Comparison of ENCODE assay signal across 13 cellular contexts in genomic region chr16:48367443-48368049, GRCh38. TPM values are rescaled to one million over a fixed set of nuclear protein-coding genes. Genes with fewer than 3 reads are reported as not detected.
DNase-seq lines count a peak whose midpoint lies in the region; ATAC-seq, FAIRE-seq and TF ChIP-seq lines count a peak whose summit lies in the region.
"Had no signal": no experiment of that assay in that cellular context is flagged by ENCODE, and none has a peak within 500 bp of the region (broad histone marks: within the 10 kb centered on the region; RNA-seq: fewer than 3 reads in every experiment).

No MANE protein-coding gene starts in this region.

- CTCF ChIA-PET in CD4-positive, alpha-beta T cell (lab: Charles Lee) = interaction anchor here (0.9 to 4.8 kb wide), 5 partner anchors 8 to 256 kb away, joined by 3 to 28 read pairs (median 6); no protein-coding TSS in a partner anchor
- CTCF ChIA-PET in HEK293 (lab: Yijun Ruan, JAX) = interaction anchor here (0.6 to 1.2 kb wide), 3 partner anchors 15 to 255 kb away, joined by 4 to 6 read pairs (median 5); no protein-coding TSS in a partner anchor
- CTCF ChIA-PET in naive thymus-derived CD4-positive, alpha-beta T cell (lab: Charles Lee) = interaction anchor here (0.7 to 2.5 kb wide), 5 partner anchors 13 to 263 kb away, joined by 3 to 17 read pairs (median 4); partner anchors contain the start of gene N4BP1

- H3K36me3 Mint-ChIP-seq in CD4-positive, alpha-beta T cell (ENCODE audit: low read depth) = peaks cover 6% of the 10 kb centered on the region
- no peaks in the 10 kb centered on the region for H3K36me3 Mint-ChIP-seq in activated naive CD4-positive, alpha-beta T cell treated with anti-CD3 and anti-CD28 coated beads, Interleukin-2, amount 50 U/mL, for 72 hours
- H3K36me3 Mint-ChIP-seq in naive thymus-derived CD4-positive, alpha-beta T cell = no peaks in the 10 kb centered on the region

- intact Hi-C loops in CD4-positive, alpha-beta T cell (cut with DNase I, micrococcal nuclease) = loop anchor here (2.0 kb wide), 1 partner anchor 17 kb away; the partner anchor contains the start of gene SIAH1 (in 2 of the 2)
- intact Hi-C loops in naive thymus-derived CD4-positive, alpha-beta T cell (cut with micrococcal nuclease) = loop anchor here (2.0 to 10.0 kb wide), 5 partner anchors 49 to 1395 kb away; partner anchors contain the start of genes DNAJA2 (in 2 of the 2), ABCC11 (in 1 of the 2), ITFG1 (in 1 of the 2) and NETO2 (in 1 of the 2)
- intact Hi-C loops in pancreas (cut with DNase I) = no loop called here

- no peak for FAIRE-seq in pancreas (lab: Jason Lieb, UNC)

- H3K4me1 Mint-ChIP-seq in CD4-positive, alpha-beta T cell (ENCODE audit: low read depth) = peaks cover 65% of the 10 kb centered on the region
- H3K4me1 Mint-ChIP-seq in naive thymus-derived CD4-positive, alpha-beta T cell = peaks cover 28 to 76% (median 62%) of the 10 kb centered on the region in 7 donors

- H3K4me1 ChIP-seq in HEK293 (ENCODE audit: control insufficient read depth, insufficient read depth, low read length) (peaks cover 32% of the 10 kb centered on the region), pancreas (peaks cover 9 to 46% (median 19%) of the 10 kb centered on the region in 3 donors)
- peaks cover 14 to 15% of the 10 kb centered on the region in 2 donors for H3K4me1 ChIP-seq in naive thymus-derived CD4-positive, alpha-beta T cell (ENCODE audit: control insufficient read depth in 2 of 2, insufficient read depth in 2 of 2, low read length in 2 of 2)

- TF ChIP-seq CTCF in CD4-positive, alpha-beta T cell (IDR thresholded peaks at IDR 0.05) = no peak
- TF ChIP-seq CTCF in HEK293 (tag by site-specific recombination; IDR thresholded peaks at IDR 0.05) (no peak), pancreas (IDR thresholded peaks at IDR 0.05) (no peak)

- H3K4me3 Mint-ChIP-seq in CD4-positive, alpha-beta T cell = no peak overlapping the region
- peak overlapping the region in 5 of 10 donors; percentile 33 to 98 (median 91) for H3K4me3 Mint-ChIP-seq in naive thymus-derived CD4-positive, alpha-beta T cell

- H3K9me3 Mint-ChIP-seq in CD4-positive, alpha-beta T cell = no peaks in the 10 kb centered on the region
- no peaks in the 10 kb centered on the region for H3K9me3 Mint-ChIP-seq in activated naive CD4-positive, alpha-beta T cell treated with anti-CD3 and anti-CD28 coated beads, Interleukin-2, amount 50 U/mL, for 72 hours
- no peaks in the 10 kb centered on the region for H3K9me3 Mint-ChIP-seq in naive thymus-derived CD4-positive, alpha-beta T cell

- H3K9me3 ChIP-seq in CD4-positive, alpha-beta T cell (ENCODE audit: control insufficient read depth, low read length) = no peaks in the 10 kb centered on the region
- H3K9me3 ChIP-seq in HEK293 (ENCODE audit: control insufficient read depth, insufficient read depth, low read depth, low read length) = no peaks in the 10 kb centered on the region
- no peaks in the 10 kb centered on the region for H3K9me3 ChIP-seq in naive thymus-derived CD4-positive, alpha-beta T cell (ENCODE audit: control insufficient read depth in 2 of 3, low read length in 3 of 3)
- no peaks in the 10 kb centered on the region for H3K9me3 ChIP-seq in pancreas
- H3K9me3 ChIP-seq: mucosa of descending colon had no signal

- H3K27me3 Mint-ChIP-seq in CD4-positive, alpha-beta T cell = no peaks in the 10 kb centered on the region
- no peaks in the 10 kb centered on the region for H3K27me3 Mint-ChIP-seq in naive thymus-derived CD4-positive, alpha-beta T cell

- POLR2A ChIA-PET in CD4-positive, alpha-beta T cell (lab: Charles Lee) = interaction anchor here (1.0 to 6.4 kb wide), 5 partner anchors 12 to 256 kb away, joined by 3 to 118 read pairs (median 28); partner anchors contain the start of genes N4BP1 and SIAH1
- POLR2A ChIA-PET in HEK293 (lab: Yijun Ruan, JAX) = interaction anchor here (2.2 to 2.8 kb wide), 2 partner anchors 12 to 17 kb away, joined by 7 to 31 read pairs; partner anchors contain the start of gene SIAH1
- POLR2A ChIA-PET in naive thymus-derived CD4-positive, alpha-beta T cell (lab: Charles Lee) = interaction anchor here (1.3 to 4.2 kb wide), 4 partner anchors 11 to 17 kb away, joined by 3 to 50 read pairs (median 8); partner anchors contain the start of gene SIAH1

- H3K36me3 ChIP-seq in HEK293 (ENCODE audit: control insufficient read depth in 2 of 2, insufficient read depth in 1 of 2, low read length in 2 of 2) (no peaks in the 10 kb centered on the region), pancreas (no peaks in the 10 kb centered on the region)
- H3K36me3 ChIP-seq in naive thymus-derived CD4-positive, alpha-beta T cell (ENCODE audit: control insufficient read depth in 2 of 3, insufficient read depth in 3 of 3, low read length in 3 of 3) = no peaks in the 10 kb centered on the region

- peak overlapping the region; percentile 98 for H3K27ac Mint-ChIP-seq in CD4-positive, alpha-beta T cell
- peak overlapping the region; percentile 90 to 93 for H3K27ac Mint-ChIP-seq in activated naive CD4-positive, alpha-beta T cell treated with anti-CD3 and anti-CD28 coated beads, Interleukin-2, amount 50 U/mL, for 72 hours
- peak overlapping the region in 8 of 9 donors; percentile 94 to 100 (median 98) for H3K27ac Mint-ChIP-seq in naive thymus-derived CD4-positive, alpha-beta T cell

- no peak for ATAC-seq in CD4-positive, alpha-beta T cell (ENCODE audit: poor library complexity)
- no peak for ATAC-seq in activated naive CD4-positive, alpha-beta T cell treated with anti-CD3 and anti-CD28 coated beads, Interleukin-2, amount 50 U/mL, for 72 hours
- no peak for ATAC-seq in naive thymus-derived CD4-positive, alpha-beta T cell
- ATAC-seq in GM18511 (IDR thresholded peaks at IDR 0.05; ENCODE audit: unreplicated experiment) = no peak
- no peak for ATAC-seq in pancreas
- ATAC-seq in HG03095 (IDR thresholded peaks at IDR 0.05; ENCODE audit: unreplicated experiment) = no peak
- ATAC-seq: mucosa of descending colon had no signal

- H3K27me3 ChIP-seq in CD4-positive, alpha-beta T cell (ENCODE audit: control insufficient read depth, insufficient read depth, low read length) = no peaks in the 10 kb centered on the region
- no peaks in the 10 kb centered on the region for H3K27me3 ChIP-seq in naive thymus-derived CD4-positive, alpha-beta T cell (ENCODE audit: control insufficient read depth in 2 of 2, insufficient read depth in 2 of 2, low read length in 2 of 2)
- no peaks in the 10 kb centered on the region for H3K27me3 ChIP-seq in pancreas

- DNase-seq in CD4-positive, alpha-beta T cell = no peak
- no peak for DNase-seq in activated naive CD4-positive, alpha-beta T cell treated with anti-CD3 and anti-CD28 coated beads, Interleukin-2, amount 50 U/mL, for 72 hours (ENCODE audit: low spot score in 2 of 2)
- DNase-seq in naive thymus-derived CD4-positive, alpha-beta T cell = no peak
- DNase-seq in pancreas = no peak
- no peak for DNase-seq in NCI-H2227 treated with DMSO at 0.1 percent for 48 hours (lab: John Stamatoyannopoulos, UW)
- DNase-seq: dermis blood vessel endothelial cell, DMS79, hypothalamus, mucosa of descending colon, NCI-H69 had no signal

- H3K27ac ChIP-seq in CD4-positive, alpha-beta T cell (ENCODE audit: low read depth, low read length) = no peak overlapping the region
- no peak overlapping the region for H3K27ac ChIP-seq in HEK293 (ENCODE audit: extremely low read depth, low read depth, low read length)
- H3K27ac ChIP-seq in naive thymus-derived CD4-positive, alpha-beta T cell (ENCODE audit: low read depth, low read length) = peak overlapping the region; percentile 77
- peak overlapping the region in 1 of 4 donors; percentile 85 for H3K27ac ChIP-seq in pancreas

- no peak overlapping the region for H3K4me3 ChIP-seq in HEK293 (ENCODE audit: low read depth, low read length)
- H3K4me3 ChIP-seq in naive thymus-derived CD4-positive, alpha-beta T cell (ENCODE audit: low read length) = no peak overlapping the region
- no peak overlapping the region for H3K4me3 ChIP-seq in pancreas
- H3K4me3 ChIP-seq: mucosa of descending colon had no signal

- 71 to 73% methylated on average over 2 of the region's 2 CpGs for WGBS in pancreas, 2 donors

TF ChIP-seq in HEK293, 187 proteins besides CTCF, POLR2A, EP300 and RAD21:
- TF ChIP-seq INSM2 (tag by site-specific recombination; IDR thresholded peaks at IDR 0.05) (no peak), ZNF621 (tag by site-specific recombination; IDR thresholded peaks at IDR 0.05) (no peak), SCRT2 (tag by site-specific recombination; IDR thresholded peaks at IDR 0.05) (no peak), ZNF133 (tag by site-specific recombination; IDR thresholded peaks at IDR 0.05) (no peak), OVOL3 (tag by site-specific recombination; IDR thresholded peaks at IDR 0.05) (no peak), PRDM6 (tag by site-specific recombination; IDR thresholded peaks at IDR 0.05) (peak; percentile 91)

RNA-seq across cellular contexts. Expression of gene SIAH1, which starts 17.7 kb away (rescaled TPM):
- total RNA-seq in CD4-positive, alpha-beta T cell = 10 to 100 TPM; 40.9 to 43.0 TPM
- total RNA-seq in activated naive CD4-positive, alpha-beta T cell treated with anti-CD3 and anti-CD28 coated beads, Interleukin-2, amount 50 U/mL, for 72 hours = 10 to 100 TPM; 15.9 to 18.6 TPM
- total RNA-seq in naive thymus-derived CD4-positive, alpha-beta T cell = 10 to 100 TPM; 14.5 to 51.1 (median 19.8) TPM
- 10 to 100 TPM; 16.4 to 21.2 TPM for polyA plus RNA-seq in naive thymus-derived CD4-positive, alpha-beta T cell
- 10 to 100 TPM in 3 of 6 donors, 1 to 10 TPM in 3; 7.2 to 13.2 (median 9.8) TPM for total RNA-seq in pancreas
- 10 to 100 TPM in 1 of 2 donors, 1 to 10 TPM in 1; 6.0 to 10.7 TPM for polyA plus RNA-seq in pancreas

Comparison
In these comparisons a context has a peak if more than half of its experiments do, and no peak if none do; other contexts are left out.
1. intact Hi-C loops: an anchor here in CD4-positive, alpha-beta T cell (2.0 kb wide) and naive thymus-derived CD4-positive, alpha-beta T cell (2.0 to 10.0 kb wide); none called in pancreas.